In the genomic region with DNA sequence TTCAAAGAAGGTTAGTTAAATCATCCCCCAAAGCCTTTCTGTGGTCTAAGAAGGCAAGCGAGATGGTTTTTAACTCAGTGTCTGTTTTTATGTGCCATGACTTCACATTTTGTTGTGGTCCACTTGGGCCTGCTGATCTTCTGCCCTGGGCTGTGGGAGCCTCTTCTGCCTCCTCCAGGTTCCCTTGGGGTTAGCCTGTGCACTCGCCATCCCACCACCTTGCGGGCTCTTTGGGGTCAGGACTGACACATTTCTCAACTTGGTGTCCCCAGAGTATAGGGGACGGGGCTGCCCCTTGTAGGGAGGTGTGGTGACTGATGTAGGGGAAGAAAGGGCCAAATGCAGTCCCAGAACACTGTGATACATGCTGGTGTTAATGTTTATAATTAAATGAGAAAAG, we compare ENCODE assay signal across 1 cellular context.
TF ChIP-seq lines count a peak whose summit lies in the region.

No MANE protein-coding gene starts in this region.

TF ChIP-seq in GM12878, 131 proteins besides CTCF, POLR2A, EP300 and RAD21 (continued from another document and continues in another):
- TF ChIP-seq, protein P1, sequence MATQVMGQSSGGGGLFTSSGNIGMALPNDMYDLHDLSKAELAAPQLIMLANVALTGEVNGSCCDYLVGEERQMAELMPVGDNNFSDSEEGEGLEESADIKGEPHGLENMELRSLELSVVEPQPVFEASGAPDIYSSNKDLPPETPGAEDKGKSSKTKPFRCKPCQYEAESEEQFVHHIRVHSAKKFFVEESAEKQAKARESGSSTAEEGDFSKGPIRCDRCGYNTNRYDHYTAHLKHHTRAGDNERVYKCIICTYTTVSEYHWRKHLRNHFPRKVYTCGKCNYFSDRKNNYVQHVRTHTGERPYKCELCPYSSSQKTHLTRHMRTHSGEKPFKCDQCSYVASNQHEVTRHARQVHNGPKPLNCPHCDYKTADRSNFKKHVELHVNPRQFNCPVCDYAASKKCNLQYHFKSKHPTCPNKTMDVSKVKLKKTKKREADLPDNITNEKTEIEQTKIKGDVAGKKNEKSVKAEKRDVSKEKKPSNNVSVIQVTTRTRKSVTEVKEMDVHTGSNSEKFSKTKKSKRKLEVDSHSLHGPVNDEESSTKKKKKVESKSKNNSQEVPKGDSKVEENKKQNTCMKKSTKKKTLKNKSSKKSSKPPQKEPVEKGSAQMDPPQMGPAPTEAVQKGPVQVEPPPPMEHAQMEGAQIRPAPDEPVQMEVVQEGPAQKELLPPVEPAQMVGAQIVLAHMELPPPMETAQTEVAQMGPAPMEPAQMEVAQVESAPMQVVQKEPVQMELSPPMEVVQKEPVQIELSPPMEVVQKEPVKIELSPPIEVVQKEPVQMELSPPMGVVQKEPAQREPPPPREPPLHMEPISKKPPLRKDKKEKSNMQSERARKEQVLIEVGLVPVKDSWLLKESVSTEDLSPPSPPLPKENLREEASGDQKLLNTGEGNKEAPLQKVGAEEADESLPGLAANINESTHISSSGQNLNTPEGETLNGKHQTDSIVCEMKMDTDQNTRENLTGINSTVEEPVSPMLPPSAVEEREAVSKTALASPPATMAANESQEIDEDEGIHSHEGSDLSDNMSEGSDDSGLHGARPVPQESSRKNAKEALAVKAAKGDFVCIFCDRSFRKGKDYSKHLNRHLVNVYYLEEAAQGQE (IDR thresholded peaks at IDR 0.05; ENCODE audit: low read depth, low read length): no peak
- TF ChIP-seq NRF1 (conservative IDR thresholded peaks at IDR 0.05; ENCODE audit: low read depth, low read length) (no peak), MYC (IDR thresholded peaks at IDR 0.05; ENCODE audit: insufficient read depth, insufficient read length, insufficient replicate concordance, low read length, severe bottlenecking) (no peak), ZNF274 (IDR thresholded peaks at IDR 0.05; ENCODE audit: insufficient read depth, insufficient read length) (no peak), MEF2B (IDR thresholded peaks at IDR 0.05; ENCODE audit: partially characterized antibody, poor library complexity, severe bottlenecking) (peak; percentile 100), TCF7 (IDR thresholded peaks at IDR 0.05; ENCODE audit: borderline replicate concordance) (0 out of 2 replicates have a peak, but pooled peaks have one; percentile 37), ESRRA (IDR thresholded peaks at IDR 0.05; ENCODE audit: low read length) (no peak), IKZF1 (conservative IDR thresholded peaks at IDR 0.05) (peak; percentile 92), TARDBP (IDR thresholded peaks at IDR 0.05; ENCODE audit: borderline replicate concordance) (0 out of 2 replicates have a peak, but pooled peaks have one; percentile 76), BCL11A (IDR thresholded peaks at IDR 0.05; ENCODE audit: low read depth, low read length) (peak; percentile 97), CREM (IDR thresholded peaks at IDR 0.05; ENCODE audit: low read depth) (peak; percentile 84; the same call in 1 of the 2 replicates), CBX5 (IDR thresholded peaks at IDR 0.05; ENCODE audit: low read depth) (no peak), LARP7 (IDR thresholded peaks at IDR 0.05) (no peak), ZBED1 (IDR thresholded peaks at IDR 0.05; ENCODE audit: borderline replicate concordance) (peak; percentile 65; the same call in 1 of the 2 replicates), EED (IDR thresholded peaks at IDR 0.05; ENCODE audit: low read depth) (peak; percentile 95), ZBTB11 (CRISPR knock-in tag; IDR thresholded peaks at IDR 0.05) (no peak), YBX1 (IDR thresholded peaks at IDR 0.05) (0 out of 2 replicates have a peak, but pooled peaks have one; percentile 80), PAX5 (IDR thresholded peaks at IDR 0.05; ENCODE audit: borderline replicate concordance, low read depth, low read length) (peak; percentile 98), GABPA (IDR thresholded peaks at IDR 0.05; ENCODE audit: low read depth) (no peak), PAX8 (IDR thresholded peaks at IDR 0.05) (no peak), EZH2 (IDR thresholded peaks at IDR 0.05; ENCODE audit: borderline replicate concordance, control insufficient read depth, low read depth, low read length) (no peak), SMARCA5 (IDR thresholded peaks at IDR 0.05) (0 out of 2 replicates have a peak, but pooled peaks have one; percentile 19), BRCA1 (IDR thresholded peaks at IDR 0.05; ENCODE audit: low read depth, low read length) (no peak), TAF1 (IDR thresholded peaks at IDR 0.05; ENCODE audit: borderline replicate concordance, low read depth, low read length) (no peak), CHD4 (IDR thresholded peaks at IDR 0.05) (no peak), CBFB (IDR thresholded peaks at IDR 0.05; ENCODE audit: low read depth) (peak; percentile 98), HCFC1 (IDR thresholded peaks at IDR 0.05; ENCODE audit: low read length) (no peak), STAT1 (conservative IDR thresholded peaks at IDR 0.05) (no peak), SRF (IDR thresholded peaks at IDR 0.05; ENCODE audit: low read depth in 2 of 2, low read length in 2 of 2) (no peak), PML (IDR thresholded peaks at IDR 0.05; ENCODE audit: low read length) (no peak), BHLHE40 (IDR thresholded peaks at IDR 0.05; ENCODE audit: borderline replicate concordance in 1 of 2, low read depth in 2 of 2, low read length in 1 of 2) (peak; percentile 93), SMC3 (IDR thresholded peaks at IDR 0.05; ENCODE audit: borderline replicate concordance, low read length) (no peak), MTA3 (IDR thresholded peaks at IDR 0.05; ENCODE audit: borderline replicate concordance, low read length) (peak; percentile 75; the same call in 1 of the 2 replicates), ZNF687 (IDR thresholded peaks at IDR 0.05) (peak; percentile 12; the same call in 1 of the 2 replicates), NFYA (IDR thresholded peaks at IDR 0.05; ENCODE audit: borderline replicate concordance, low read depth, low read length) (no peak), EGR1 (IDR thresholded peaks at IDR 0.05; ENCODE audit: borderline replicate concordance in 1 of 2, low read depth in 2 of 2, low read length in 2 of 2) (peak in 1 of 2 experiments; percentile 47; a peak in 1 of 3 replicates), NFXL1 (IDR thresholded peaks at IDR 0.05; ENCODE audit: borderline replicate concordance) (no peak), GATAD2B (conservative IDR thresholded peaks at IDR 0.05; ENCODE audit: low read depth) (peak; percentile 82), CEBPB (IDR thresholded peaks at IDR 0.05; ENCODE audit: borderline replicate concordance in 1 of 2, low read depth in 2 of 2, low read length in 2 of 2) (peak in 1 of 2 experiments; percentile 79; a peak in 1 of 4 replicates)
- TF ChIP-seq, protein P2, sequence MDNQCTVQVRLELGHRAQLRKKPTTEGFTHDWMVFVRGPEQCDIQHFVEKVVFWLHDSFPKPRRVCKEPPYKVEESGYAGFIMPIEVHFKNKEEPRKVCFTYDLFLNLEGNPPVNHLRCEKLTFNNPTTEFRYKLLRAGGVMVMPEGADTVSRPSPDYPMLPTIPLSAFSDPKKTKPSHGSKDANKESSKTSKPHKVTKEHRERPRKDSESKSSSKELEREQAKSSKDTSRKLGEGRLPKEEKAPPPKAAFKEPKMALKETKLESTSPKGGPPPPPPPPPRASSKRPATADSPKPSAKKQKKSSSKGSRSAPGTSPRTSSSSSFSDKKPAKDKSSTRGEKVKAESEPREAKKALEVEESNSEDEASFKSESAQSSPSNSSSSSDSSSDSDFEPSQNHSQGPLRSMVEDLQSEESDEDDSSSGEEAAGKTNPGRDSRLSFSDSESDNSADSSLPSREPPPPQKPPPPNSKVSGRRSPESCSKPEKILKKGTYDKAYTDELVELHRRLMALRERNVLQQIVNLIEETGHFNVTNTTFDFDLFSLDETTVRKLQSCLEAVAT (IDR thresholded peaks at IDR 0.05): peak; percentile 95
- TF ChIP-seq, protein P3, sequence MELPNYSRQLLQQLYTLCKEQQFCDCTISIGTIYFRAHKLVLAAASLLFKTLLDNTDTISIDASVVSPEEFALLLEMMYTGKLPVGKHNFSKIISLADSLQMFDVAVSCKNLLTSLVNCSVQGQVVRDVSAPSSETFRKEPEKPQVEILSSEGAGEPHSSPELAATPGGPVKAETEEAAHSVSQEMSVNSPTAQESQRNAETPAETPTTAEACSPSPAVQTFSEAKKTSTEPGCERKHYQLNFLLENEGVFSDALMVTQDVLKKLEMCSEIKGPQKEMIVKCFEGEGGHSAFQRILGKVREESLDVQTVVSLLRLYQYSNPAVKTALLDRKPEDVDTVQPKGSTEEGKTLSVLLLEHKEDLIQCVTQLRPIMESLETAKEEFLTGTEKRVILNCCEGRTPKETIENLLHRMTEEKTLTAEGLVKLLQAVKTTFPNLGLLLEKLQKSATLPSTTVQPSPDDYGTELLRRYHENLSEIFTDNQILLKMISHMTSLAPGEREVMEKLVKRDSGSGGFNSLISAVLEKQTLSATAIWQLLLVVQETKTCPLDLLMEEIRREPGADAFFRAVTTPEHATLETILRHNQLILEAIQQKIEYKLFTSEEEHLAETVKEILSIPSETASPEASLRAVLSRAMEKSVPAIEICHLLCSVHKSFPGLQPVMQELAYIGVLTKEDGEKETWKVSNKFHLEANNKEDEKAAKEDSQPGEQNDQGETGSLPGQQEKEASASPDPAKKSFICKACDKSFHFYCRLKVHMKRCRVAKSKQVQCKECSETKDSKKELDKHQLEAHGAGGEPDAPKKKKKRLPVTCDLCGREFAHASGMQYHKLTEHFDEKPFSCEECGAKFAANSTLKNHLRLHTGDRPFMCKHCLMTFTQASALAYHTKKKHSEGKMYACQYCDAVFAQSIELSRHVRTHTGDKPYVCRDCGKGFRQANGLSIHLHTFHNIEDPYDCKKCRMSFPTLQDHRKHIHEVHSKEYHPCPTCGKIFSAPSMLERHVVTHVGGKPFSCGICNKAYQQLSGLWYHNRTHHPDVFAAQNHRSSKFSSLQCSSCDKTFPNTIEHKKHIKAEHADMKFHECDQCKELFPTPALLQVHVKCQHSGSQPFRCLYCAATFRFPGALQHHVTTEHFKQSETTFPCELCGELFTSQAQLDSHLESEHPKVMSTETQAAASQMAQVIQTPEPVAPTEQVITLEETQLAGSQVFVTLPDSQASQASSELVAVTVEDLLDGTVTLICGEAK (IDR thresholded peaks at IDR 0.05; ENCODE audit: borderline replicate concordance): no peak
- TF ChIP-seq, protein P4, sequence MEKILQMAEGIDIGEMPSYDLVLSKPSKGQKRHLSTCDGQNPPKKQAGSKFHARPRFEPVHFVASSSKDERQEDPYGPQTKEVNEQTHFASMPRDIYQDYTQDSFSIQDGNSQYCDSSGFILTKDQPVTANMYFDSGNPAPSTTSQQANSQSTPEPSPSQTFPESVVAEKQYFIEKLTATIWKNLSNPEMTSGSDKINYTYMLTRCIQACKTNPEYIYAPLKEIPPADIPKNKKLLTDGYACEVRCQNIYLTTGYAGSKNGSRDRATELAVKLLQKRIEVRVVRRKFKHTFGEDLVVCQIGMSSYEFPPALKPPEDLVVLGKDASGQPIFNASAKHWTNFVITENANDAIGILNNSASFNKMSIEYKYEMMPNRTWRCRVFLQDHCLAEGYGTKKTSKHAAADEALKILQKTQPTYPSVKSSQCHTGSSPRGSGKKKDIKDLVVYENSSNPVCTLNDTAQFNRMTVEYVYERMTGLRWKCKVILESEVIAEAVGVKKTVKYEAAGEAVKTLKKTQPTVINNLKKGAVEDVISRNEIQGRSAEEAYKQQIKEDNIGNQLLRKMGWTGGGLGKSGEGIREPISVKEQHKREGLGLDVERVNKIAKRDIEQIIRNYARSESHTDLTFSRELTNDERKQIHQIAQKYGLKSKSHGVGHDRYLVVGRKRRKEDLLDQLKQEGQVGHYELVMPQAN (conservative IDR thresholded peaks at IDR 0.05): no peak
